Comparison of ENCODE assay signal across 32 cellular contexts in the genomic region with DNA sequence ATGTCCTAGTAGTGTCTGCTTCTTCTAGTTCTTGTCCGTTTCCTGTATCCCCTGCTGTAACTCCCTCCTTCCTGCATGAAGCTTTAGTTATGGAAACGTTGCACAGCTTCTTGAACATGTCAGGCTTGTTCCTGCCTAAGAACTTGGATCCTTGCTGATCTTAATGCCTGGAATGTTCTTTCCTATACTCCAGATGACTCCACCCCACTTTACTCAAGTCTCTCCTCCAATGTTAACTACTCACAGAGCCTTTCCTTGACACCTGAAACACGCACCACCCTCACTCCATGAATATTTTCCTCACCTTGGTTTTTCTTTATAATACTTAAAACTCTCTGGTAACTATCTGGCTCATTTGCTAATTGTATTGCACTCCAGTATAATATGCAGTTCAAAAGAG. TPM values are rescaled to one million over a fixed set of nuclear protein-coding genes. Genes with fewer than 3 reads are reported as not detected.
"Had no signal": no experiment of that assay in that cellular context is flagged by ENCODE, and none has a peak within 500 bp of the region (broad histone marks: within the 10 kb centered on the region; RNA-seq: fewer than 3 reads in every experiment).

No MANE protein-coding gene starts in this region.

- H3K4me1 ChIP-seq: stomach, suprapubic skin, testis, thyroid gland, tibial artery, tibial nerve, transverse colon, upper lobe of left lung, uterus, vagina had no signal

- H3K36me3 Mint-ChIP-seq: stimulated activated memory B cell treated with anti-CD40 and anti-IgM and Interleukin-4, amounts not matched to agents 10 μg/mL and 1 μg/mL and 100 μg/mL, for 72 hours; stimulated activated naive B cell treated with anti-CD40 and anti-IgM and Interleukin-4, amounts not matched to agents 10 μg/mL and 1 μg/mL and 100 μg/mL, for 72 hours; type B pancreatic cell had no signal

- H3K36me3 ChIP-seq: stomach, suprapubic skin, thoracic aorta, thyroid gland, tibial artery, tibial nerve, transverse colon, upper lobe of left lung, uterus, vagina had no signal

- H3K4me1 Mint-ChIP-seq: stimulated activated effector memory CD8-positive, alpha-beta T cell treated with anti-CD3 and anti-CD28 coated beads, Interleukin-12 subunit alpha, Interleukin-12 subunit beta, amount 100 ng/mL, for 72 hours; stimulated activated memory B cell treated with anti-CD40 and anti-IgM and Interleukin-4, amounts not matched to agents 10 μg/mL and 1 μg/mL and 100 μg/mL, for 72 hours; stimulated activated naive B cell treated with anti-CD40 and anti-IgM and Interleukin-4, amounts not matched to agents 10 μg/mL and 1 μg/mL and 100 μg/mL, for 72 hours; stimulated activated naive CD8-positive, alpha-beta T cell treated with anti-CD3 and anti-CD28 coated beads, Interleukin-15, amount 100 ng/mL, for 72 hours had no signal

- H3K27ac Mint-ChIP-seq: stimulated activated effector memory CD8-positive, alpha-beta T cell treated with anti-CD3 and anti-CD28 coated beads, Interleukin-12 subunit alpha, Interleukin-12 subunit beta, amount 100 ng/mL, for 72 hours; stimulated activated memory B cell treated with anti-CD40 and anti-IgM and Interleukin-4, amounts not matched to agents 10 μg/mL and 1 μg/mL and 100 μg/mL, for 72 hours; stimulated activated naive B cell treated with anti-CD40 and anti-IgM and Interleukin-4, amounts not matched to agents 10 μg/mL and 1 μg/mL and 100 μg/mL, for 72 hours; stimulated activated naive CD8-positive, alpha-beta T cell treated with anti-CD3 and anti-CD28 coated beads, Interleukin-15, amount 100 ng/mL, for 72 hours; stimulated activated naive CD8-positive, alpha-beta T cell treated with anti-CD3 and anti-CD28 coated beads, Interleukin-15, Interleukin-2, amounts not matched to agents 100 ng/mL and 50 ng/mL, for 24 hours; type B pancreatic cell had no signal

- H3K27ac ChIP-seq: stomach, suprapubic skin, testis, thoracic aorta, thyroid gland, tibial artery, tibial nerve, transverse colon, upper lobe of left lung, uterus, vagina had no signal

- ATAC-seq: stimulated activated effector memory CD8-positive, alpha-beta T cell treated with anti-CD3 and anti-CD28 coated beads, Interleukin-12 subunit alpha, Interleukin-12 subunit beta, amount 100 ng/mL, for 72 hours; stimulated activated memory B cell treated with anti-CD40 and anti-IgM and Interleukin-4, amounts not matched to agents 10 μg/mL and 1 μg/mL and 100 μg/mL, for 72 hours; stimulated activated naive B cell treated with anti-CD40 and anti-IgM and Interleukin-4, amounts not matched to agents 10 μg/mL and 1 μg/mL and 100 μg/mL, for 72 hours; stimulated activated naive CD8-positive, alpha-beta T cell treated with anti-CD3 and anti-CD28 coated beads, Interleukin-15, amount 100 ng/mL, for 72 hours; stimulated activated naive CD8-positive, alpha-beta T cell treated with anti-CD3 and anti-CD28 coated beads, Interleukin-15, Interleukin-2, amounts not matched to agents 100 U/mL and 50 U/mL, for 24 hours had no signal

- H3K27me3 ChIP-seq: stomach, suprapubic skin, testis, thyroid gland, tibial artery, tibial nerve, transverse colon, upper lobe of left lung, uterus, vagina had no signal

- DNase-seq: stimulated activated CD4-positive, alpha-beta T cell treated with anti-CD3 and anti-CD28 coated beads, Interleukin-2, amount 100 ng/mL, for 48 hours; stimulated activated CD4-positive, alpha-beta T cell treated with anti-CD3 and anti-CD28 coated beads, Interleukin-4, amount 100 ng/mL, for 1 hour; stimulated activated CD4-positive, alpha-beta T cell treated with anti-CD3 and anti-CD28 coated beads, Interleukin-4, amount 100 ng/mL, for 24 hours; stimulated activated CD4-positive, alpha-beta T cell treated with anti-CD3 and anti-CD28 coated beads, Interleukin-4, amount 100 ng/mL, for 4 hours; stimulated activated CD8-positive, alpha-beta memory T cell treated with anti-CD3 and anti-CD28 coated beads, Interleukin-4, amount 100 ng/mL, for 48 hours; stimulated activated naive B cell treated with anti-CD40 and anti-IgM and Interleukin-4, amounts not matched to agents 10 μg/mL and 1 μg/mL and 100 μg/mL, for 72 hours; stimulated activated naive CD4-positive, alpha-beta T cell; stimulated activated naive CD4-positive, alpha-beta T cell treated with Interleukin-2 at 50 U/mL for 16 hours; stimulated activated naive CD8-positive, alpha-beta T cell treated with anti-CD3 and anti-CD28 coated beads, Interleukin-15, amount 100 ng/mL, for 72 hours; stimulated activated naive CD8-positive, alpha-beta T cell treated with anti-CD3 and anti-CD28 coated beads, Interleukin-15, Interleukin-2, amounts not matched to agents 100 U/mL and 50 U/mL, for 24 hours; stomach; substantia nigra; testis; thyroid gland; tibial artery; transverse colon; trophoblast cell; upper lobe of left lung; uterus had no signal

- H3K4me3 ChIP-seq: stomach, suprapubic skin, testis, thoracic aorta, thyroid gland, tibial artery, tibial nerve, transverse colon, upper lobe of left lung, uterus, vagina had no signal

- H3K27me3 Mint-ChIP-seq: stimulated activated memory B cell treated with anti-CD40 and anti-IgM and Interleukin-4, amounts not matched to agents 10 μg/mL and 1 μg/mL and 100 μg/mL, for 72 hours; stimulated activated naive B cell treated with anti-CD40 and anti-IgM and Interleukin-4, amounts not matched to agents 10 μg/mL and 1 μg/mL and 100 μg/mL, for 72 hours; stimulated activated naive CD8-positive, alpha-beta T cell treated with anti-CD3 and anti-CD28 coated beads, Interleukin-15, amount 100 ng/mL, for 72 hours; stimulated activated naive CD8-positive, alpha-beta T cell treated with anti-CD3 and anti-CD28 coated beads, Interleukin-15, Interleukin-2, amounts not matched to agents 100 ng/mL and 50 ng/mL, for 24 hours; type B pancreatic cell had no signal

- H3K9me3 ChIP-seq: suprapubic skin, testis, thoracic aorta, thyroid gland, tibial artery, tibial nerve, transverse colon, upper lobe of left lung, uterus, vagina had no signal

- H3K4me3 Mint-ChIP-seq: stimulated activated effector memory CD8-positive, alpha-beta T cell treated with anti-CD3 and anti-CD28 coated beads, Interleukin-12 subunit alpha, Interleukin-12 subunit beta, amount 100 ng/mL, for 72 hours; stimulated activated memory B cell treated with anti-CD40 and anti-IgM and Interleukin-4, amounts not matched to agents 10 μg/mL and 1 μg/mL and 100 μg/mL, for 72 hours; stimulated activated naive B cell treated with anti-CD40 and anti-IgM and Interleukin-4, amounts not matched to agents 10 μg/mL and 1 μg/mL and 100 μg/mL, for 72 hours; stimulated activated naive CD8-positive, alpha-beta T cell treated with anti-CD3 and anti-CD28 coated beads, Interleukin-15, amount 100 ng/mL, for 72 hours; stimulated activated naive CD8-positive, alpha-beta T cell treated with anti-CD3 and anti-CD28 coated beads, Interleukin-15, Interleukin-2, amounts not matched to agents 100 ng/mL and 50 ng/mL, for 24 hours; type B pancreatic cell had no signal

RNA-seq across cellular contexts. Expression of a gene that starts 19.4 kb away (rescaled TPM):
- total RNA-seq: stomach, subcutaneous adipose tissue, suprapubic skin, tibial nerve, transverse colon, upper lobe of left lung, ureter, urinary bladder, vagina had no signal
- polyA plus RNA-seq: stomach, urinary bladder had no signal

RNA-seq across cellular contexts. Expression of a gene that starts 46.2 kb away (rescaled TPM):
- total RNA-seq: stomach, subcutaneous adipose tissue, suprapubic skin, temporal lobe, thoracic aorta, tibial nerve, transverse colon, ureter, urinary bladder, uterus, vagina had no signal
- polyA plus RNA-seq: stomach, thymus, urinary bladder had no signal
